31 cellular contexts compared by ENCODE assay signal in genomic region chr6:101879782-101880181, GRCh38.
DNase-seq lines count a peak whose midpoint lies in the region; ATAC-seq and TF ChIP-seq lines count a peak whose summit lies in the region.
"Had no signal": no experiment of that assay in that cellular context is flagged by ENCODE, and none has a peak within 500 bp of the region (broad histone marks: within the 10 kb centered on the region; RNA-seq: fewer than 3 reads in every experiment).

No MANE protein-coding gene starts in this region.

- no peaks in the 10 kb centered on the region for H3K27me3 Mint-ChIP-seq in activated naive CD8-positive, alpha-beta T cell treated with anti-CD3 and anti-CD28 coated beads for 36 hours
- H3K27me3 Mint-ChIP-seq: B cell; CD8-positive, alpha-beta memory T cell; T-helper 17 cell had no signal

- H3K4me3 ChIP-seq in GM12865 (ENCODE audit: low read depth, low read length) (no peak overlapping the region), PC-9 (no peak overlapping the region)
- H3K4me3 ChIP-seq: GM23248, MG63 had no signal

- TF ChIP-seq CTCF in GM12865 (IDR thresholded peaks at IDR 0.05; ENCODE audit: insufficient read depth, low read depth, low read length, missing control alignments): no peak
- no peak for TF ChIP-seq CTCF in PC-9 (conservative IDR thresholded peaks at IDR 0.05)

- H3K36me3 ChIP-seq in PC-9 (ENCODE audit: low read depth): no peaks in the 10 kb centered on the region
- H3K36me3 ChIP-seq: MG63 had no signal

- H3K27ac Mint-ChIP-seq in activated naive CD8-positive, alpha-beta T cell treated with anti-CD3 and anti-CD28 coated beads for 36 hours: no peak overlapping the region
- H3K27ac Mint-ChIP-seq: B cell; CD8-positive, alpha-beta memory T cell; T-helper 17 cell had no signal

- H3K4me1 Mint-ChIP-seq in activated naive CD8-positive, alpha-beta T cell treated with anti-CD3 and anti-CD28 coated beads for 36 hours: no peaks in the 10 kb centered on the region
- H3K4me1 Mint-ChIP-seq: B cell; CD8-positive, alpha-beta memory T cell; T-helper 17 cell had no signal

- POLR2A ChIA-PET in PC-9 (lab: Charles Lee; ENCODE audit: unreplicated experiment): no interaction called here

- no peaks in the 10 kb centered on the region for H3F3A ChIP-seq in PC-9 (ENCODE audit: insufficient read depth, low read depth)

- H3K9me3 Mint-ChIP-seq in activated naive CD8-positive, alpha-beta T cell treated with anti-CD3 and anti-CD28 coated beads for 36 hours: no peaks in the 10 kb centered on the region

- no peak overlapping the region for H3K4me2 ChIP-seq in PC-9
- H3K4me2 ChIP-seq: SK-N-SH had no signal

- DNase-seq in GM12865 (ENCODE audit: low read depth) (peak; percentile 48), PC-9 (no peak), SKM-1 (lab: John Stamatoyannopoulos, UW; ENCODE audit: unreplicated experiment) (no peak), SHP77 treated with DMSO at 0.1 percent for 48 hours (lab: John Stamatoyannopoulos, UW) (no peak), superior temporal gyrus (ENCODE audit: extremely low spot score) (no peak)
- no peak for DNase-seq in activated naive CD8-positive, alpha-beta T cell treated with anti-CD3 and anti-CD28 coated beads for 36 hours
- DNase-seq: CD8-positive, alpha-beta memory T cell; DMS 273 treated with DMSO at 0.1 percent for 48 hours; DMS79; EL; GDM1; GM23248; H7; KG1; MG63; NCI-H1105 treated with DMSO at 0.1 percent for 48 hours; NCI-H146; NCI-H2029; NCI-H446; NCI-H524 treated with DMSO at 0.1 percent for 48 hours; NCI-H774; NK-92 treated with Interleukin-12 subunit alpha and Interleukin-12 subunit beta, amount 100 ng/mL, for 24 hours; SIG-M5; SK-N-SH; T-helper 17 cell had no signal

- no peaks in the 10 kb centered on the region for H3K4me1 ChIP-seq in PC-9 (replicated peaks; ENCODE audit: insufficient read depth)

- no peaks in the 10 kb centered on the region for H4K20me1 ChIP-seq in PC-9 (ENCODE audit: insufficient read depth)

- ATAC-seq in GM21717 (IDR thresholded peaks at IDR 0.05; ENCODE audit: unreplicated experiment): peak; percentile 37
- ATAC-seq in HG03066 (IDR thresholded peaks at IDR 0.05; ENCODE audit: low read depth, unreplicated experiment): peak; percentile 44
- ATAC-seq: Panc1, T-helper 17 cell had no signal

- BruUV-seq in PC-9 (replicated peaks; lab: Mats Ljungman, UMichigan): no TSS peak

- H3K79me2 ChIP-seq in PC-9 (ENCODE audit: low read depth): no peaks in the 10 kb centered on the region

- H3K27me3 ChIP-seq in PC-9 (ENCODE audit: insufficient read depth, low read depth): no peaks in the 10 kb centered on the region
- H3K27me3 ChIP-seq: MG63 had no signal

- H3K27ac ChIP-seq in PC-9: no peak overlapping the region
- H3K27ac ChIP-seq: 22Rv1, C4-2B, GM23248 had no signal

- intact Hi-C loops in PC-9 (cut with micrococcal nuclease; ENCODE audit: unreplicated experiment): no loop called here

- H2AFZ ChIP-seq in PC-9: peak overlapping the region; percentile 29; the same call in 1 of the 2 replicates
- H2AFZ ChIP-seq: GM23248 had no signal

- H3K9me2 ChIP-seq in PC-9 (ENCODE audit: insufficient read depth): no peaks in the 10 kb centered on the region
- H3K9me2 ChIP-seq: SK-N-SH had no signal

- CTCF ChIA-PET in PC-9 (lab: Charles Lee): no interaction called here

- no peaks in the 10 kb centered on the region for H3K36me3 Mint-ChIP-seq in activated naive CD8-positive, alpha-beta T cell treated with anti-CD3 and anti-CD28 coated beads for 36 hours
- H3K36me3 Mint-ChIP-seq: CD8-positive, alpha-beta memory T cell had no signal

- H3K4me3 Mint-ChIP-seq in activated naive CD8-positive, alpha-beta T cell treated with anti-CD3 and anti-CD28 coated beads for 36 hours: no peak overlapping the region
- H3K4me3 Mint-ChIP-seq: B cell; CD8-positive, alpha-beta memory T cell; T-helper 17 cell had no signal

- H3K9me3 ChIP-seq in PC-9 (ENCODE audit: insufficient read depth, low read depth): no peaks in the 10 kb centered on the region
- H3K9me3 ChIP-seq: MG63, SK-N-SH had no signal
